Comparison of ENCODE assay signal across 1 cellular context in genomic region chr12:71166280-71166679, GRCh38.
TF ChIP-seq lines count a peak whose summit lies in the region.

No MANE protein-coding gene starts in this region.

TF ChIP-seq in HepG2, 621 proteins besides CTCF, POLR2A, EP300 and RAD21 (continued from another document):
- peak; percentile 10; the same call in 1 of the 2 replicates for TF ChIP-seq GABPB1 (CRISPR knock-in tag; IDR thresholded peaks at IDR 0.05)
- no peak for TF ChIP-seq ZNF33A (CRISPR knock-in tag; IDR thresholded peaks at IDR 0.05; ENCODE audit: borderline replicate concordance)
- TF ChIP-seq ZFP91 (CRISPR knock-in tag; IDR thresholded peaks at IDR 0.05; ENCODE audit: borderline replicate concordance) = peak; percentile 17; the same call in 1 of the 2 replicates
